8 cellular contexts compared by ENCODE assay signal in the genomic region with DNA sequence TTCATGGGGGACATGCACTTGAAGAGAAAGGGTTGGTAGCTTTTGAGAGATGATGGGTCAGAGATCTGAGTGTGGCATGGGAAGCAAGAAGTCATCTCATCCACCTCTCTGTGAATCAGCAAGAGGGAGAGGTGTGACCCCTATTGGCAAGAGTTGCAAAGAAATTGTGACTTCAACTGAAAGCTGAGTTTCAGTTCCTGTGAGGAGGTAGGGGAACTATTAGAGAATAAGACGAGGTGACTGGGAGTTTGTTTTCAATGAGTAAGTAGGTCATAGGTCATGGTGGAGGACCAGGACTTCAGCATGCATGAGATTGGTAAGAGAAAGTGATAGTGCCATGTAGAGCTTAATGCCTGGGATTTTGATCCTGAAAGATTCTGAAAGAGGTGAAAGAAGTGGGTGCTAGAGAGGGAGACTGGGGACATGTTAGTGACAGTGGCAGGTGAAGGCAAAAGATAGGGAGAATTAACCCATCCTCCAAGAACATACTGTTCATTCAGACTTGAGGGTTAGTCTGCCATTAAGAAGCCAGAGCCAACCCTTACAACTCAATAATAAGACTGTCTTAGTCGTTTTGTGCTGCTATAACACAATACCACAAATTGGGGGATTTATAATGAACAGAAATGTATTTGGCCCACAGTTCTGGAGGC.
DNase-seq lines count a peak whose midpoint lies in the region; TF ChIP-seq lines count a peak whose summit lies in the region.

No MANE protein-coding gene starts in this region.

- no peaks in the 10 kb centered on the region for H3K36me3 ChIP-seq in Loucy (ENCODE audit: insufficient read depth, low read length)
- H3K36me3 ChIP-seq in osteoblast (ENCODE audit: insufficient read depth, low read length): peaks cover 31% of the 10 kb centered on the region

- H3K4me2 ChIP-seq in Loucy (ENCODE audit: low read depth, low read length, poor library complexity, severe bottlenecking) (no peak overlapping the region), osteoblast (ENCODE audit: insufficient read depth, low read length) (no peak overlapping the region)

- no peak overlapping the region; the same call in 1 of the 2 replicates for H2AFZ ChIP-seq in Loucy (ENCODE audit: low read length)
- no peak overlapping the region for H2AFZ ChIP-seq in osteoblast (ENCODE audit: low read length)

- no peaks in the 10 kb centered on the region for H3F3A ChIP-seq in Loucy (ENCODE audit: low read depth)

- H3K27me3 ChIP-seq in Loucy (ENCODE audit: insufficient read depth, low read length, poor library complexity, severe bottlenecking) (no peaks in the 10 kb centered on the region), osteoblast (ENCODE audit: insufficient read depth, low read length) (no peaks in the 10 kb centered on the region)

- no peaks in the 10 kb centered on the region for H3K79me2 ChIP-seq in Loucy (ENCODE audit: insufficient read depth, low read length)
- H3K79me2 ChIP-seq in osteoblast (ENCODE audit: insufficient read depth, low read length): no peaks in the 10 kb centered on the region

- H3K9me3 Mint-ChIP-seq in chondrocyte (ENCODE audit: low read depth): no peaks in the 10 kb centered on the region

- H3K9ac ChIP-seq in Loucy (ENCODE audit: low read depth, low read length, poor library complexity, severe bottlenecking): no peak overlapping the region

- no peak overlapping the region for H3K27ac Mint-ChIP-seq in chondrocyte (ENCODE audit: unreplicated experiment)

- no peaks in the 10 kb centered on the region for H3K27me3 Mint-ChIP-seq in chondrocyte (ENCODE audit: low read depth)

- H3K4me3 ChIP-seq in Loucy (ENCODE audit: low read length, poor library complexity, severe bottlenecking) (no peak overlapping the region), osteoblast (ENCODE audit: insufficient read depth, low read length) (no peak overlapping the region)

- H3K9me3 ChIP-seq in Loucy (ENCODE audit: insufficient read depth, low read depth, low read length) (no peaks in the 10 kb centered on the region), osteoblast (ENCODE audit: low read depth, low read length) (no peaks in the 10 kb centered on the region)

- no peaks in the 10 kb centered on the region for H3K9me2 ChIP-seq in Loucy (replicated peaks; ENCODE audit: low read depth, low read length)

- peak; percentile 8; the same call in 1 of the 2 replicates for TF ChIP-seq CTCF in 22Rv1 (IDR thresholded peaks at IDR 0.05)
- TF ChIP-seq CTCF in GM12873 (IDR thresholded peaks at IDR 0.05; ENCODE audit: insufficient read depth, low read depth, low read length, missing control alignments): peak; percentile 71
- peak; percentile 71 for TF ChIP-seq CTCF in Loucy (conservative IDR thresholded peaks at IDR 0.05; ENCODE audit: low read length)
- peak; percentile 72 for TF ChIP-seq CTCF in chondrocyte (IDR thresholded peaks at IDR 0.05)
- peak; percentile 39 for TF ChIP-seq CTCF in osteoblast (IDR thresholded peaks at IDR 0.05; ENCODE audit: extremely low read depth, low read depth, low read length)

- H3K27ac ChIP-seq in 22Rv1 (no peak overlapping the region), osteoblast (ENCODE audit: low read depth, low read length) (no peak overlapping the region)

- peaks cover 6% of the 10 kb centered on the region for H3K36me3 Mint-ChIP-seq in chondrocyte (ENCODE audit: low read depth)

- H4K20me1 ChIP-seq in Loucy (ENCODE audit: insufficient read depth, low read length, poor library complexity, severe bottlenecking) (no peaks in the 10 kb centered on the region), osteoblast (ENCODE audit: insufficient read depth, low read length) (no peaks in the 10 kb centered on the region)

- peaks cover 12% of the 10 kb centered on the region for H3K4me1 Mint-ChIP-seq in chondrocyte (ENCODE audit: low read depth)

- H3K4me1 ChIP-seq in Loucy (ENCODE audit: insufficient read depth, low read length, poor library complexity, severe bottlenecking) (no peaks in the 10 kb centered on the region), osteoblast (ENCODE audit: insufficient read depth, low read length) (peaks cover 21% of the 10 kb centered on the region)

- DNase-seq in HCEC 1CT (peak; percentile 54), chondrocyte (ENCODE audit: low spot score) (no peak), osteoblast (ENCODE audit: insufficient read length, low spot score, missing footprints) (no peak), COLO668 (lab: John Stamatoyannopoulos, UW; ENCODE audit: unreplicated experiment) (no peak), middle frontal gyrus (ENCODE audit: extremely low spot score, low spot score) (no peak)

- H3K4me3 Mint-ChIP-seq in chondrocyte (ENCODE audit: unreplicated experiment): no peak overlapping the region

Comparison
In these comparisons a context has a peak if more than half of its experiments do, and no peak if none do; other contexts are left out.
1. CTCF ChIP-seq: peak in every context shown above with its lines; median percentile 72 in chondrocyte; 71 in GM12873; 71 in Loucy; 39 in osteoblast; 8 in 22Rv1.